In genomic region chr6:82507112-82507511, GRCh38 we compare ENCODE assay signal across 1 cellular context.
TF ChIP-seq lines count a peak whose summit lies in the region.

No MANE protein-coding gene starts in this region.

TF ChIP-seq in A549, 52 proteins besides CTCF, POLR2A, EP300 and RAD21 (continued from another document):
- TF ChIP-seq HOXB13 (CRISPR knock-in tag; IDR thresholded peaks at IDR 0.05; ENCODE audit: low read depth) (no peak), MAX (IDR thresholded peaks at IDR 0.05) (no peak)
